Comparison of ENCODE assay signal across 23 cellular contexts in genomic region chr22:44437493-44438015, GRCh38.
DNase-seq lines count a peak whose midpoint lies in the region; ATAC-seq and TF ChIP-seq lines count a peak whose summit lies in the region.
"Had no signal": no experiment of that assay in that cellular context is flagged by ENCODE, and none has a peak within 500 bp of the region (broad histone marks: within the 10 kb centered on the region; RNA-seq: fewer than 3 reads in every experiment).

No MANE protein-coding gene starts in this region.

- no peak overlapping the region for H3K4me2 ChIP-seq in smooth muscle cell

- WGBS in smooth muscle cell (ENCODE audit: low lambda C conversion rate) = 60% methylated on average over 13 of the region's 13 CpGs

- no peak overlapping the region for H3K4me3 ChIP-seq in smooth muscle cell
- H3K4me3 ChIP-seq: heart left ventricle, pancreas, stomach had no signal

- TF ChIP-seq CTCF in smooth muscle cell (IDR thresholded peaks at IDR 0.05; ENCODE audit: borderline replicate concordance, insufficient read depth, poor library complexity, severe bottlenecking) (no peak), nephron progenitor cell (IDR thresholded peaks at IDR 0.05) (no peak)

- H3K4me1 ChIP-seq in smooth muscle cell (ENCODE audit: low read depth) = peaks cover 4% of the 10 kb centered on the region
- H3K4me1 ChIP-seq: heart left ventricle, pancreas had no signal

- H3K27me3 Mint-ChIP-seq in activated CD4-positive, alpha-beta T cell treated with anti-CD3 and anti-CD28 coated beads, Interleukin-2, amount 10 ng/mL, durations not matched to agents 7 days and 5 days = peaks cover 3% of the 10 kb centered on the region
- H3K27me3 Mint-ChIP-seq in nephron progenitor cell (ENCODE audit: low read depth, poor library complexity) = peaks cover 22% of the 10 kb centered on the region

- ATAC-seq in esophagus mucosa = peak; percentile 55
- ATAC-seq in GM21528 (IDR thresholded peaks at IDR 0.05; ENCODE audit: low FRiP score, unreplicated experiment) = no peak
- ATAC-seq: heart left ventricle, pancreas, Right ventricle myocardium inferior, sciatic nerve had no signal

- no peaks in the 10 kb centered on the region for H3K9me3 Mint-ChIP-seq in activated CD4-positive, alpha-beta T cell treated with anti-CD3 and anti-CD28 coated beads, Interleukin-2, amount 10 ng/mL, durations not matched to agents 7 days and 5 days
- no peaks in the 10 kb centered on the region for H3K9me3 Mint-ChIP-seq in nephron progenitor cell

- H3K9me3 ChIP-seq in smooth muscle cell (replicated peaks; ENCODE audit: low read depth) = no peaks in the 10 kb centered on the region
- H3K9me3 ChIP-seq: heart left ventricle, pancreas, stomach had no signal

- no peak overlapping the region for H3K4me3 Mint-ChIP-seq in activated CD4-positive, alpha-beta T cell treated with anti-CD3 and anti-CD28 coated beads, Interleukin-2, amount 10 ng/mL, durations not matched to agents 7 days and 5 days
- no peak overlapping the region for H3K4me3 Mint-ChIP-seq in nephron progenitor cell

- no peaks in the 10 kb centered on the region for H3K27me3 ChIP-seq in smooth muscle cell (ENCODE audit: low read depth)
- H3K27me3 ChIP-seq: heart left ventricle, pancreas, stomach had no signal

- peak overlapping the region; percentile 31 for H3K27ac Mint-ChIP-seq in activated CD4-positive, alpha-beta T cell treated with anti-CD3 and anti-CD28 coated beads, Interleukin-2, amount 10 ng/mL, durations not matched to agents 7 days and 5 days
- no peak overlapping the region for H3K27ac Mint-ChIP-seq in nephron progenitor cell

- POLR2A ChIA-PET in activated CD4-positive, alpha-beta T cell treated with anti-CD3 and anti-CD28 coated beads, Interleukin-2, amount 10 ng/mL, durations not matched to agents 7 days and 5 days (lab: Charles Lee) = no interaction called here

- no peaks in the 10 kb centered on the region for H3K4me1 Mint-ChIP-seq in activated CD4-positive, alpha-beta T cell treated with anti-CD3 and anti-CD28 coated beads, Interleukin-2, amount 10 ng/mL, durations not matched to agents 7 days and 5 days
- H3K4me1 Mint-ChIP-seq in nephron progenitor cell = peaks cover 23% of the 10 kb centered on the region

- peak overlapping the region; percentile 28 for H3K9ac ChIP-seq in smooth muscle cell (ENCODE audit: low read depth)

- H3K79me2 ChIP-seq in smooth muscle cell (ENCODE audit: low read depth) = no peaks in the 10 kb centered on the region

- peak overlapping the region; percentile 46 for H3K27ac ChIP-seq in smooth muscle cell (ENCODE audit: low read depth)
- H3K27ac ChIP-seq: 22Rv1, C4-2B, heart left ventricle, pancreas, stomach had no signal

- no peak overlapping the region for H2AFZ ChIP-seq in smooth muscle cell (ENCODE audit: low read depth)

- no peak for DNase-seq in activated CD4-positive, alpha-beta T cell treated with anti-CD3 and anti-CD28 coated beads, Interleukin-2, amount 10 ng/mL, durations not matched to agents 7 days and 5 days
- DNase-seq in activated CD4-positive, alpha-beta T cell treated with anti-CD3 and anti-CD28 coated beads for 4 hours = no peak
- DNase-seq in RPMI8226 (peak; percentile 66), smooth muscle cell (lab: John Stamatoyannopoulos, UW; ENCODE audit: unreplicated experiment) (no peak), nephron progenitor cell (no peak)
- DNase-seq in effector CD4-positive, alpha-beta T cell = no peak
- DNase-seq: activated CD4-positive, alpha-beta T cell treated with anti-CD3 and anti-CD28 coated beads for 48 hours; activated CD8-positive, alpha-beta memory T cell treated with anti-CD3 and anti-CD28 coated beads, Interleukin-2, amount 50 U/mL, for 4 hours; central memory CD4-positive, alpha-beta T cell; effector memory CD4-positive, alpha-beta T cell; Kasumi-1; NCI-H1105; NCI-H510A treated with DMSO at 0.1 percent for 48 hours; stimulated activated CD4-positive, alpha-beta T cell treated with anti-CD3 and anti-CD28 coated beads, Interleukin-1b, Interleukin-23, amount 100 ng/mL, for 48 hours; stomach had no signal

- no peaks in the 10 kb centered on the region for H3F3A ChIP-seq in smooth muscle cell (ENCODE audit: low read depth)

- no peaks in the 10 kb centered on the region for H4K20me1 ChIP-seq in smooth muscle cell (ENCODE audit: low read depth)

- CTCF ChIA-PET in activated CD4-positive, alpha-beta T cell treated with anti-CD3 and anti-CD28 coated beads, Interleukin-2, amount 10 ng/mL, durations not matched to agents 7 days and 5 days (lab: Charles Lee) = no interaction called here

- H3K36me3 ChIP-seq in smooth muscle cell (ENCODE audit: low read depth) = no peaks in the 10 kb centered on the region
- H3K36me3 ChIP-seq: heart left ventricle, pancreas, stomach had no signal

- H3K36me3 Mint-ChIP-seq in activated CD4-positive, alpha-beta T cell treated with anti-CD3 and anti-CD28 coated beads, Interleukin-2, amount 10 ng/mL, durations not matched to agents 7 days and 5 days (ENCODE audit: low read depth) = no peaks in the 10 kb centered on the region
- no peaks in the 10 kb centered on the region for H3K36me3 Mint-ChIP-seq in nephron progenitor cell (ENCODE audit: low read depth)
